Comparison of ENCODE assay signal across 9 cellular contexts in genomic region chr19:50248826-50249225, GRCh38. TPM values are rescaled to one million over a fixed set of nuclear protein-coding genes. Genes with fewer than 3 reads are reported as not detected.
"Had no signal": no experiment of that assay in that cellular context is flagged by ENCODE, and none has a peak within 500 bp of the region (broad histone marks: within the 10 kb centered on the region; RNA-seq: fewer than 3 reads in every experiment).

No MANE protein-coding gene starts in this region.

- ATAC-seq: GM23338, HCT116 had no signal

- DNase-seq: H7, HFFc6, KBM-7 had no signal

- H3K4me1 Mint-ChIP-seq: GM23338 had no signal

- H3K27ac ChIP-seq: HL-60 had no signal

- H3K4me2 ChIP-seq: GM23338 had no signal

- H3K4me1 ChIP-seq: HAP-1 had no signal

- H3K9me3 ChIP-seq: HAP-1 had no signal

- H3K4me3 ChIP-seq: GM23338, HAP-1 had no signal

- H3K4me3 Mint-ChIP-seq: GM23338, HFFc6, IgD-negative memory B cell had no signal

- H3K36me3 ChIP-seq: HAP-1 had no signal

- H2AFZ ChIP-seq: GM23338 had no signal

- H3K27ac Mint-ChIP-seq: GM23338, HFFc6 had no signal

- H3K36me3 Mint-ChIP-seq: IgD-negative memory B cell had no signal

RNA-seq across cellular contexts. Expression of gene MYH14, which starts 45.4 kb away (rescaled TPM):
- total RNA-seq: HT1080 had no signal
- polyA plus RNA-seq: IgD-negative memory B cell had no signal
